9 cellular contexts compared by ENCODE assay signal in genomic region chr11:32890843-32891656, GRCh38. TPM values are rescaled to one million over a fixed set of nuclear protein-coding genes. Genes with fewer than 3 reads are reported as not detected.
DNase-seq lines count a peak whose midpoint lies in the region; ATAC-seq and TF ChIP-seq lines count a peak whose summit lies in the region.
"Had no signal": no experiment of that assay in that cellular context is flagged by ENCODE, and none has a peak within 500 bp of the region (broad histone marks: within the 10 kb centered on the region; RNA-seq: fewer than 3 reads in every experiment).

No MANE protein-coding gene starts in this region.

- TF ChIP-seq CTCF in endodermal cell (conservative IDR thresholded peaks at IDR 0.05): no peak

- H3K9me3 Mint-ChIP-seq in activated naive CD4-positive, alpha-beta T cell treated with anti-CD3 and anti-CD28 coated beads, Interleukin-2, amount 10 ng/mL, durations not matched to agents 7 days and 5 days: no peaks in the 10 kb centered on the region
- peaks cover 23% of the 10 kb centered on the region for H3K9me3 Mint-ChIP-seq in endodermal cell
- no peaks in the 10 kb centered on the region for H3K9me3 Mint-ChIP-seq in stimulated activated effector memory CD8-positive, alpha-beta T cell treated with anti-CD3 and anti-CD28 coated beads, Interleukin-12 subunit alpha, Interleukin-12 subunit beta, amount 100 ng/mL, for 72 hours

- no peak overlapping the region for H3K9ac ChIP-seq in endodermal cell (ENCODE audit: extremely low read depth, low read length, poor library complexity, severe bottlenecking)

- 10 to 13% methylated on average over 9 to 10 of the region's 11 CpGs for WGBS in endodermal cell (ENCODE audit: insufficient coverage in 1 of 2, insufficient read length in 1 of 2), 2 experiments

- H3K27ac ChIP-seq in endodermal cell (ENCODE audit: low read depth, low read length): no peak overlapping the region

- no peak for DNase-seq in activated naive CD4-positive, alpha-beta T cell treated with anti-CD3 and anti-CD28 coated beads, Interleukin-2, amount 10 ng/mL, durations not matched to agents 7 days and 5 days
- no peak for DNase-seq in activated naive CD4-positive, alpha-beta T cell treated with Interleukin-2 at 50 U/mL for 16 hours
- DNase-seq in NCI-H69 (lab: John Stamatoyannopoulos, UW) (peak; percentile 92), endodermal cell (peak; percentile 79)
- DNase-seq in stimulated activated effector memory CD8-positive, alpha-beta T cell treated with anti-CD3 and anti-CD28 coated beads, Interleukin-12 subunit alpha, Interleukin-12 subunit beta, amount 100 ng/mL, for 72 hours (ENCODE audit: low spot score in 2 of 2): no peak
- DNase-seq in stimulated activated CD4-positive, alpha-beta T cell treated with anti-CD3 and anti-CD28 coated beads, Interleukin-4, amount 100 ng/mL, for 24 hours: no peak
- DNase-seq: NCI-H1694 treated with DMSO at 0.1 percent for 48 hours had no signal

- H3K9me3 ChIP-seq in endodermal cell (ENCODE audit: control insufficient read depth, low read length): peaks cover 15% of the 10 kb centered on the region

- H3K4me1 ChIP-seq in endodermal cell (ENCODE audit: control insufficient read depth, insufficient read depth, low read length): peaks cover 3% of the 10 kb centered on the region

- H3K27ac Mint-ChIP-seq in activated naive CD4-positive, alpha-beta T cell treated with anti-CD3 and anti-CD28 coated beads, Interleukin-2, amount 10 ng/mL, durations not matched to agents 7 days and 5 days: no peak overlapping the region
- H3K27ac Mint-ChIP-seq in endodermal cell: peak overlapping the region; percentile 94
- H3K27ac Mint-ChIP-seq in stimulated activated effector memory CD8-positive, alpha-beta T cell treated with anti-CD3 and anti-CD28 coated beads, Interleukin-12 subunit alpha, Interleukin-12 subunit beta, amount 100 ng/mL, for 72 hours: peak overlapping the region; percentile 93

- CTCF ChIA-PET in activated naive CD4-positive, alpha-beta T cell treated with anti-CD3 and anti-CD28 coated beads, Interleukin-2, amount 10 ng/mL, durations not matched to agents 7 days and 5 days (lab: Charles Lee): interaction anchor here (1.5 kb wide), 1 partner anchor 7 kb away, joined by 4 read pairs; no protein-coding TSS in a partner anchor

- peak overlapping the region; percentile 87 for H3K4me3 ChIP-seq in endodermal cell (ENCODE audit: low read length)

- H3K4me3 Mint-ChIP-seq in activated naive CD4-positive, alpha-beta T cell treated with anti-CD3 and anti-CD28 coated beads, Interleukin-2, amount 10 ng/mL, durations not matched to agents 7 days and 5 days: peak overlapping the region; percentile 78
- peak overlapping the region; percentile 96 for H3K4me3 Mint-ChIP-seq in endodermal cell
- peak overlapping the region; percentile 91 for H3K4me3 Mint-ChIP-seq in stimulated activated effector memory CD8-positive, alpha-beta T cell treated with anti-CD3 and anti-CD28 coated beads, Interleukin-12 subunit alpha, Interleukin-12 subunit beta, amount 100 ng/mL, for 72 hours

- H3K36me3 ChIP-seq in endodermal cell (ENCODE audit: control insufficient read depth, insufficient read depth, low read length): no peaks in the 10 kb centered on the region

- ATAC-seq in stimulated activated effector memory CD8-positive, alpha-beta T cell treated with anti-CD3 and anti-CD28 coated beads, Interleukin-12 subunit alpha, Interleukin-12 subunit beta, amount 100 ng/mL, for 72 hours: no peak
- ATAC-seq in GM21825 (IDR thresholded peaks at IDR 0.05; ENCODE audit: unreplicated experiment): no peak
- ATAC-seq in GM21360 (IDR thresholded peaks at IDR 0.05; ENCODE audit: unreplicated experiment): no peak

- peaks cover 43% of the 10 kb centered on the region for H3K27me3 ChIP-seq in endodermal cell (ENCODE audit: control insufficient read depth, insufficient read depth, low read length, poor library complexity, severe bottlenecking)

- H3K36me3 Mint-ChIP-seq in activated naive CD4-positive, alpha-beta T cell treated with anti-CD3 and anti-CD28 coated beads, Interleukin-2, amount 10 ng/mL, durations not matched to agents 7 days and 5 days: peaks cover 2% of the 10 kb centered on the region
- peaks cover 14% of the 10 kb centered on the region for H3K36me3 Mint-ChIP-seq in endodermal cell (ENCODE audit: low read depth)
- H3K36me3 Mint-ChIP-seq in stimulated activated effector memory CD8-positive, alpha-beta T cell treated with anti-CD3 and anti-CD28 coated beads, Interleukin-12 subunit alpha, Interleukin-12 subunit beta, amount 100 ng/mL, for 72 hours: peaks cover 13% of the 10 kb centered on the region

- peaks cover 24% of the 10 kb centered on the region for H3K27me3 Mint-ChIP-seq in activated naive CD4-positive, alpha-beta T cell treated with anti-CD3 and anti-CD28 coated beads, Interleukin-2, amount 10 ng/mL, durations not matched to agents 7 days and 5 days
- peaks cover 26% of the 10 kb centered on the region for H3K27me3 Mint-ChIP-seq in endodermal cell (ENCODE audit: insufficient read depth)

- H3K4me1 Mint-ChIP-seq in activated naive CD4-positive, alpha-beta T cell treated with anti-CD3 and anti-CD28 coated beads, Interleukin-2, amount 10 ng/mL, durations not matched to agents 7 days and 5 days: peaks cover 28% of the 10 kb centered on the region
- H3K4me1 Mint-ChIP-seq in endodermal cell: peaks cover 29% of the 10 kb centered on the region
- H3K4me1 Mint-ChIP-seq in stimulated activated effector memory CD8-positive, alpha-beta T cell treated with anti-CD3 and anti-CD28 coated beads, Interleukin-12 subunit alpha, Interleukin-12 subunit beta, amount 100 ng/mL, for 72 hours: peaks cover 19% of the 10 kb centered on the region

RNA-seq across cellular contexts. Expression of gene QSER1, which starts 1.6 kb away (rescaled TPM):
- total RNA-seq in endodermal cell: 10 to 100 TPM; 66.5 to 82.0 TPM
- polyA plus RNA-seq in endodermal cell (2013, experiment 1 of 2): 40.1 TPM
- 40.0 TPM for polyA plus RNA-seq in endodermal cell (2013, experiment 2 of 2)

Comparison
In these comparisons a context has a peak if more than half of its experiments do, and no peak if none do; other contexts are left out.
1. DNase-seq: peak in NCI-H69 (single experiment) and endodermal cell (single experiment); none in activated naive CD4-positive, alpha-beta T cell treated with anti-CD3 and anti-CD28 coated beads, Interleukin-2, amount 10 ng/mL, durations not matched to agents 7 days and 5 days (single experiment), activated naive CD4-positive, alpha-beta T cell treated with Interleukin-2 at 50 U/mL for 16 hours (single experiment), stimulated activated effector memory CD8-positive, alpha-beta T cell treated with anti-CD3 and anti-CD28 coated beads, Interleukin-12 subunit alpha, Interleukin-12 subunit beta, amount 100 ng/mL, for 72 hours (0 of 2) and stimulated activated CD4-positive, alpha-beta T cell treated with anti-CD3 and anti-CD28 coated beads, Interleukin-4, amount 100 ng/mL, for 24 hours (single experiment).
2. Peak in every context shown above with its lines, with median percentiles within 50 percentile points of each other: H3K4me3 Mint-ChIP-seq.